Comparison of ENCODE assay signal across 8 cellular contexts in genomic region chr19:1653300-1653628, GRCh38. TPM values are rescaled to one million over a fixed set of nuclear protein-coding genes. Genes with fewer than 3 reads are reported as not detected.
DNase-seq lines count a peak whose midpoint lies in the region; ATAC-seq, FAIRE-seq and TF ChIP-seq lines count a peak whose summit lies in the region.

No MANE protein-coding gene starts in this region.

- no TSS peak for BruUV-seq in HepG2 (replicated peaks; lab: Mats Ljungman, UMichigan)

- CTCF ChIA-PET in HepG2 (lab: Yijun Ruan, JAX; ENCODE audit: low intra/inter-chr PET ratio, low total read pairs): no interaction called here

- TF ChIP-seq CTCF in astrocyte of the cerebellum (IDR thresholded peaks at IDR 0.05; ENCODE audit: low read depth, low read length, missing control alignments) (no peak), HepG2 (CRISPR knock-in tag; IDR thresholded peaks at IDR 0.05) (no peak), thyroid gland (IDR thresholded peaks at IDR 0.05) (no peak)

- ATAC-seq in HepG2 (no peak), GM19452 (IDR thresholded peaks at IDR 0.05; ENCODE audit: unreplicated experiment) (no peak)

- H3K27ac ChIP-seq in HepG2 (ENCODE audit: extremely low read length, insufficient read depth, low read length): no peak overlapping the region
- peak overlapping the region; percentile 13 to 100 (median 99) for H3K27ac ChIP-seq in thyroid gland

- H3K4me3 Mint-ChIP-seq in T-helper 1 cell treated with Interleukin-12 subunit alpha and Interleukin-12 subunit beta and Interleukin-4 antibody, amounts not matched to agents 30 μg/mL and 1 μg/mL, for 36 hours: peak overlapping the region; percentile 73

- H3K27me3 ChIP-seq in HepG2 (ENCODE audit: control insufficient read depth in 1 of 2, insufficient read depth in 2 of 2, low read length in 2 of 2) (peaks cover 5 to 34% of the 10 kb centered on the region in 2 experiments; a peak in 3 of 5 replicates), thyroid gland (no peaks in the 10 kb centered on the region)

- H2AFZ ChIP-seq in HepG2 (ENCODE audit: low read length): peak overlapping the region; percentile 90

- TF ChIP-seq RAD21 in HepG2 (CRISPR knock-in tag; IDR thresholded peaks at IDR 0.05): no peak

- intact Hi-C loops in HepG2 (cut with micrococcal nuclease; ENCODE audit: unreplicated experiment) (loop anchor here (5.0 kb wide), 1 partner anchor 46 kb away; the partner anchor contains the start of gene UQCR11), thyroid gland (cut with DNase I) (no loop called here)

- no peaks in the 10 kb centered on the region for H3K9me3 ChIP-seq in HepG2 (ENCODE audit: low read length)
- H3K9me3 ChIP-seq in thyroid gland: no peaks in the 10 kb centered on the region

- H3K27me3 Mint-ChIP-seq in T-helper 1 cell treated with Interleukin-12 subunit alpha and Interleukin-12 subunit beta and Interleukin-4 antibody, amounts not matched to agents 30 μg/mL and 1 μg/mL, for 36 hours (ENCODE audit: low read depth): no peaks in the 10 kb centered on the region

- H3K4me2 ChIP-seq in HepG2 (ENCODE audit: low read depth, low read length): peak overlapping the region; percentile 91

- H3K9ac ChIP-seq in HepG2 (ENCODE audit: insufficient read depth, low read depth, low read length): peak overlapping the region; percentile 99

- no peaks in the 10 kb centered on the region for H3K9me3 Mint-ChIP-seq in T-helper 1 cell treated with Interleukin-12 subunit alpha and Interleukin-12 subunit beta and Interleukin-4 antibody, amounts not matched to agents 30 μg/mL and 1 μg/mL, for 36 hours

- no peak for FAIRE-seq in HepG2 (lab: Jason Lieb, UNC)

- POLR2A ChIA-PET in HepG2 (lab: Yijun Ruan, JAX): interaction anchor here (0.8 kb wide), 1 partner anchor 48 kb away, joined by 4 read pairs; the partner anchor contains the start of gene UQCR11

- peaks cover 15% of the 10 kb centered on the region for H3K79me2 ChIP-seq in HepG2 (ENCODE audit: insufficient read depth, low read length)

- in situ Hi-C loops in astrocyte of the cerebellum (cut with HindIII; ENCODE audit: low sequenced_read_pairs) (no loop called here), HepG2 (cut with HindIII; ENCODE audit: extremely low pct_ligation_motif_present, low pct_unique_long_range_greater_than_20kb) (no loop called here)

- no peaks in the 10 kb centered on the region for H4K20me1 ChIP-seq in HepG2 (ENCODE audit: insufficient read depth, low read length)

- H3K36me3 Mint-ChIP-seq in T-helper 1 cell treated with Interleukin-12 subunit alpha and Interleukin-12 subunit beta and Interleukin-4 antibody, amounts not matched to agents 30 μg/mL and 1 μg/mL, for 36 hours (ENCODE audit: low read depth): no peaks in the 10 kb centered on the region

- TF ChIP-seq POLR2A in HepG2 (IDR thresholded peaks at IDR 0.05; ENCODE audit: insufficient read depth in 1 of 2, low read depth in 2 of 2, low read length in 2 of 2) (no peak), thyroid gland (IDR thresholded peaks at IDR 0.05) (no peak)

- no peak for DNase-seq in T-helper 1 cell
- DNase-seq in astrocyte of the cerebellum (ENCODE audit: low read depth): no peak
- DNase-seq in HepG2 (ENCODE audit: low spot score): no peak
- no peak for DNase-seq in thyroid gland
- no peak for DNase-seq in AG08396 (ENCODE audit: low spot score)
- DNase-seq in NCI-H774 (lab: John Stamatoyannopoulos, UW): no peak

- H3K4me1 ChIP-seq in HepG2 (ENCODE audit: insufficient read depth, low read length): peaks cover 44% of the 10 kb centered on the region
- peaks cover 35 to 44% of the 10 kb centered on the region in 2 donors for H3K4me1 ChIP-seq in thyroid gland

- H3K36me3 ChIP-seq in HepG2 (replicated peaks in 1 of 2; ENCODE audit: control insufficient read depth in 1 of 2, insufficient read depth in 2 of 2, low read length in 2 of 2) (peaks cover 0 to 17% of the 10 kb centered on the region in 2 experiments; a peak in 3 of 5 replicates), thyroid gland (no peaks in the 10 kb centered on the region)

- TF ChIP-seq EP300 in HepG2 (IDR thresholded peaks at IDR 0.05; ENCODE audit: low read depth in 2 of 2, low read length in 2 of 2) (no peak), HepG2 (CRISPR knock-in tag; IDR thresholded peaks at IDR 0.05; ENCODE audit: borderline replicate concordance) (no peak)

- H3K4me3 ChIP-seq in astrocyte of the cerebellum (ENCODE audit: low read depth, low read length) (peak overlapping the region; percentile 55), HepG2 (replicated peaks in 1 of 3; ENCODE audit: insufficient read depth in 1 of 3, low read depth in 2 of 3, low read length in 3 of 3) (peak overlapping the region; percentile 34 to 80 (median 63); a peak in 5 of 6 replicates), thyroid gland (replicated peaks in 1 of 3) (peak overlapping the region in 1 of 3 donors; percentile 43)

- peak overlapping the region; percentile 86 for H3K27ac Mint-ChIP-seq in T-helper 1 cell treated with Interleukin-12 subunit alpha and Interleukin-12 subunit beta and Interleukin-4 antibody, amounts not matched to agents 30 μg/mL and 1 μg/mL, for 36 hours

- peaks cover 14% of the 10 kb centered on the region for H3K4me1 Mint-ChIP-seq in T-helper 1 cell treated with Interleukin-12 subunit alpha and Interleukin-12 subunit beta and Interleukin-4 antibody, amounts not matched to agents 30 μg/mL and 1 μg/mL, for 36 hours (ENCODE audit: low read depth)

- 44% methylated on average over 14 of the region's 18 CpGs for WGBS in HepG2 (ENCODE audit: low lambda C conversion rate)
- WGBS in thyroid gland, 2 donors: 36 to 37% methylated on average over 13 to 14 of the region's 18 CpGs

TF ChIP-seq in HepG2, 621 proteins besides CTCF, POLR2A, EP300 and RAD21 (continues in another document):
- TF ChIP-seq FOSL1 (CRISPR knock-in tag; IDR thresholded peaks at IDR 0.05; ENCODE audit: borderline replicate concordance): no peak
- TF ChIP-seq ZNF263 (CRISPR knock-in tag; IDR thresholded peaks at IDR 0.05): 0 out of 2 replicates have a peak, but pooled peaks have one; percentile 6
- TF ChIP-seq ZNF431 (CRISPR knock-in tag; IDR thresholded peaks at IDR 0.05; ENCODE audit: borderline replicate concordance, low read depth): no peak
- TF ChIP-seq KDM2A (CRISPR knock-in tag; IDR thresholded peaks at IDR 0.05; ENCODE audit: borderline replicate concordance, low read depth): no peak
- no peak for TF ChIP-seq DMAP1 (CRISPR knock-in tag; IDR thresholded peaks at IDR 0.05)
- TF ChIP-seq ZBTB7B (CRISPR knock-in tag; IDR thresholded peaks at IDR 0.05): no peak
- 0 out of 2 replicates have a peak, but pooled peaks have one; percentile 5 for TF ChIP-seq MTF1 (CRISPR knock-in tag; IDR thresholded peaks at IDR 0.05)

RNA-seq across cellular contexts. Expression of gene TCF3, which starts 0.8 kb away (rescaled TPM):
- 38.0 and 53.2 TPM in 2 replicates for total RNA-seq in HepG2 (2016; rRNA removed; fragmentation: Illumina TruSeq; extraction: Trizol)
- 24.5 and 28.5 TPM in 2 replicates for total RNA-seq in HepG2 (2016; cell fraction: cytosol; rRNA removed; fragmentation: Illumina TruSeq; extraction: Trizol; ENCODE audit: low read depth)
- 29.0 and 50.0 TPM in 2 replicates for total RNA-seq in HepG2 (2016; cell fraction: insoluble cytoplasmic fraction; rRNA removed; fragmentation: Illumina TruSeq; extraction: Trizol)
- total RNA-seq in HepG2 (2016; cell fraction: membrane; rRNA removed; fragmentation: Illumina TruSeq; extraction: Trizol): 81.6 and 83.0 TPM in 2 replicates
- total RNA-seq in HepG2 (2016; cell fraction: nucleus; rRNA removed; fragmentation: Illumina TruSeq; extraction: Trizol): 28.3 and 35.7 TPM in 2 replicates
- 51.4 and 52.0 TPM in 2 replicates for polyA plus RNA-seq in HepG2 (2011; rRNA removed)
- 39.6 and 81.0 TPM in 2 replicates for polyA plus RNA-seq in HepG2 (2011; cell fraction: cytosol; rRNA removed)
- polyA plus RNA-seq in HepG2 (2011; cell fraction: nucleus; rRNA removed): 168 and 260 TPM in 2 replicates
- 51.8 and 53.9 TPM in 2 replicates for polyA plus RNA-seq in HepG2 (2012)
- 65.0 and 68.6 TPM in 2 replicates for polyA plus RNA-seq in HepG2 (2016; cell fraction: cytosol; fragmentation: Illumina TruSeq; extraction: Trizol; ENCODE audit: low read depth)
- polyA plus RNA-seq in HepG2 (2016; cell fraction: insoluble cytoplasmic fraction; fragmentation: Illumina TruSeq; extraction: Trizol; ENCODE audit: low read depth): 77.8 and 91.9 TPM in 2 replicates
- 123 and 140 TPM in 2 replicates for polyA plus RNA-seq in HepG2 (2016; cell fraction: membrane; fragmentation: Illumina TruSeq; extraction: Trizol; ENCODE audit: low read depth)
- polyA plus RNA-seq in HepG2 (2016; cell fraction: nucleus; fragmentation: Illumina TruSeq; extraction: Trizol; ENCODE audit: insufficient read depth, low read depth): 119 and 120 TPM in 2 replicates
- 55.1 and 105 TPM in 2 replicates for polyA minus RNA-seq in HepG2 (2011; rRNA and poly(A)+ RNA removed; ENCODE audit: low replicate concordance)
- 44.3 and 47.1 TPM in 2 replicates for polyA minus RNA-seq in HepG2 (2011; cell fraction: cytosol; rRNA and poly(A)+ RNA removed)
- 17.8 and 22.5 TPM in 2 replicates for polyA minus RNA-seq in HepG2 (2011; cell fraction: nucleus; rRNA and poly(A)+ RNA removed)
- 10 to 100 TPM; 28.6 to 70.6 (median 43.8) TPM for total RNA-seq in thyroid gland

RNA-seq across cellular contexts. Expression of gene UQCR11, which starts 48.0 kb away (rescaled TPM):
- 214 and 216 TPM in 2 replicates for total RNA-seq in HepG2 (2016; rRNA removed; fragmentation: Illumina TruSeq; extraction: Trizol)
- 181 and 320 TPM in 2 replicates for total RNA-seq in HepG2 (2016; cell fraction: cytosol; rRNA removed; fragmentation: Illumina TruSeq; extraction: Trizol; ENCODE audit: low read depth)
- total RNA-seq in HepG2 (2016; cell fraction: insoluble cytoplasmic fraction; rRNA removed; fragmentation: Illumina TruSeq; extraction: Trizol): 205 and 210 TPM in 2 replicates
- total RNA-seq in HepG2 (2016; cell fraction: membrane; rRNA removed; fragmentation: Illumina TruSeq; extraction: Trizol): 252 and 309 TPM in 2 replicates
- total RNA-seq in HepG2 (2016; cell fraction: nucleus; rRNA removed; fragmentation: Illumina TruSeq; extraction: Trizol): 63.8 and 65.4 TPM in 2 replicates
- 111 and 125 TPM in 2 replicates for polyA plus RNA-seq in HepG2 (2011; rRNA removed)
- 81.4 and 152 TPM in 2 replicates for polyA plus RNA-seq in HepG2 (2011; cell fraction: cytosol; rRNA removed)
- 46.6 and 47.9 TPM in 2 replicates for polyA plus RNA-seq in HepG2 (2011; cell fraction: nucleus; rRNA removed)
- polyA plus RNA-seq in HepG2 (2012): 92.9 and 123 TPM in 2 replicates
- polyA plus RNA-seq in HepG2 (2016; cell fraction: cytosol; fragmentation: Illumina TruSeq; extraction: Trizol; ENCODE audit: low read depth): 249 and 487 TPM in 2 replicates
- 158 and 171 TPM in 2 replicates for polyA plus RNA-seq in HepG2 (2016; cell fraction: insoluble cytoplasmic fraction; fragmentation: Illumina TruSeq; extraction: Trizol; ENCODE audit: low read depth)
- 210 and 295 TPM in 2 replicates for polyA plus RNA-seq in HepG2 (2016; cell fraction: membrane; fragmentation: Illumina TruSeq; extraction: Trizol; ENCODE audit: low read depth)
- polyA plus RNA-seq in HepG2 (2016; cell fraction: nucleus; fragmentation: Illumina TruSeq; extraction: Trizol; ENCODE audit: insufficient read depth, low read depth): 98.1 and 120 TPM in 2 replicates
- polyA minus RNA-seq in HepG2 (2011; rRNA and poly(A)+ RNA removed; ENCODE audit: low replicate concordance): 32.9 and 62.2 TPM in 2 replicates
- 12.7 and 18.7 TPM in 2 replicates for polyA minus RNA-seq in HepG2 (2011; cell fraction: cytosol; rRNA and poly(A)+ RNA removed)
- polyA minus RNA-seq in HepG2 (2011; cell fraction: nucleus; rRNA and poly(A)+ RNA removed): 15.9 and 18.2 TPM in 2 replicates
- total RNA-seq in thyroid gland: 100 to 1,000 TPM in 1 of 4 donors, 10 to 100 TPM in 3; 52.0 to 154 (median 61.9) TPM
